Comparison of ENCODE assay signal across 16 cellular contexts in the genomic region with DNA sequence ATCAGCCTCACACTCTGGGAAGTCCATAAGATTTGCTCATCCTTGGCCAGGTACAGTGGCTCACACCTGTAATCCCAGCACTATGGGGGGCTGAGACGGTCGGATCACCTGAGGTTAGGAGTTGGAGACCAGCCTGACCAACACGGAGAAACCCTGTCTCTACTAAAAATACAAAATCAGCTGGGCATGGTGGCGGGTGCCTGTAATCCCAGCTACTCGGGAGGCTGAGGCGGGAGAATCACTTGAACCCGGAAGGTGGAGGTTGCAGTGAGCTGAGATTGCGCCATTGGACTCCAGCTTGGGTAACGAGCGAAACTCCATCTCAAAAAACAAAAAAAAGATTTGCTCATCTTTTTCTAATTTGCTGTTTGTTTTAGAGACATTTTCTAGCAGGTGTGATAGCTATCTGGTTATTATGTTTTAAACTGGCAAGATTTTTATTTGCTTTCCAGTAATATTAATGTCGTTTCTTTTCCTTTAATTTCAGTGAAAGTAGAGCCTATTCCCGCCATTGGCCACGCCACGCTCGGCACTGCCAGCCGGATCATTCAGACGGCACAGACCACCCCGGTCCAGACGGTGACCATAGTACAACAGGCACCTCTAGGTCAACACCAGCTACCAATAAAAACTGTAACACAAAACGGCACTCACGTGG.
DNase-seq lines count a peak whose midpoint lies in the region; ATAC-seq lines count a peak whose summit lies in the region.
"Had no signal": no experiment of that assay in that cellular context is flagged by ENCODE, and none has a peak within 500 bp of the region (broad histone marks: within the 10 kb centered on the region; RNA-seq: fewer than 3 reads in every experiment).

No MANE protein-coding gene starts in this region.

- ATAC-seq in memory B cell (ENCODE audit: low read depth) (no peak), HG03159 (IDR thresholded peaks at IDR 0.05; ENCODE audit: unreplicated experiment) (no peak)
- ATAC-seq: right lobe of liver had no signal

- no peaks in the 10 kb centered on the region for H3K27me3 Mint-ChIP-seq in activated naive CD4-positive, alpha-beta T cell treated with anti-CD3 and anti-CD28 coated beads, Interleukin-2, amount 50 U/mL, for 24 hours
- H3K27me3 Mint-ChIP-seq in memory B cell, result no peaks in the 10 kb centered on the region
- H3K27me3 Mint-ChIP-seq: activated CD4-positive, alpha-beta T cell treated with anti-CD3 and anti-CD28 coated beads, Interleukin-2, amount 10 ng/mL, durations not matched to agents 7 days and 5 days had no signal

- no peak overlapping the region for H3K4me3 Mint-ChIP-seq in activated naive CD4-positive, alpha-beta T cell treated with anti-CD3 and anti-CD28 coated beads, Interleukin-2, amount 50 U/mL, for 24 hours
- no peak overlapping the region for H3K4me3 Mint-ChIP-seq in memory B cell
- H3K4me3 Mint-ChIP-seq: activated CD4-positive, alpha-beta T cell treated with anti-CD3 and anti-CD28 coated beads, Interleukin-2, amount 10 ng/mL, durations not matched to agents 7 days and 5 days; activated T-cell treated with anti-CD3 and anti-CD28 coated beads, Interleukin-2, amount 50 U/mL, for 72 hours had no signal

- H3K9ac ChIP-seq in SK-N-MC (ENCODE audit: insufficient read length) (no peak overlapping the region), subcutaneous abdominal adipose tissue (ENCODE audit: low read length in 5 of 5) (no peak overlapping the region)

- H3K4me1 ChIP-seq in subcutaneous abdominal adipose tissue (ENCODE audit: control insufficient read depth in 5 of 5, insufficient read depth in 5 of 5, low read length in 5 of 5), result peaks cover 0 to 37% (median 29%) of the 10 kb centered on the region in 5 donors
- H3K4me1 ChIP-seq: right lobe of liver had no signal

- H3K9me3 ChIP-seq in SK-N-MC (ENCODE audit: low read depth, low read length) (no peaks in the 10 kb centered on the region), subcutaneous abdominal adipose tissue (ENCODE audit: control insufficient read depth in 5 of 5, low read length in 5 of 5) (no peaks in the 10 kb centered on the region)
- H3K9me3 ChIP-seq: right lobe of liver, SJCRH30, suprapubic skin had no signal

- peak overlapping the region; percentile 77 for H3K27ac Mint-ChIP-seq in activated naive CD4-positive, alpha-beta T cell treated with anti-CD3 and anti-CD28 coated beads, Interleukin-2, amount 50 U/mL, for 24 hours
- peak overlapping the region; percentile 86 for H3K27ac Mint-ChIP-seq in memory B cell
- H3K27ac Mint-ChIP-seq: activated T-cell treated with anti-CD3 and anti-CD28 coated beads, Interleukin-2, amount 50 U/mL, for 72 hours had no signal

- no peaks in the 10 kb centered on the region for H3K27me3 ChIP-seq in subcutaneous abdominal adipose tissue (ENCODE audit: control insufficient read depth in 5 of 5, insufficient read depth in 4 of 5, low read length in 5 of 5)
- H3K27me3 ChIP-seq: right lobe of liver, SJCRH30, suprapubic skin had no signal

- DNase-seq in activated naive CD4-positive, alpha-beta T cell treated with anti-CD3 and anti-CD28 coated beads, Interleukin-2, amount 50 U/mL, for 16 hours, result no peak
- DNase-seq in SK-N-MC (ENCODE audit: low read depth, low spot score), result no peak
- DNase-seq in memory B cell (ENCODE audit: low spot score in 2 of 2), result no peak
- DNase-seq in NCI-H2171 (lab: John Stamatoyannopoulos, UW), result no peak
- DNase-seq in NOMO-1 treated with dmso at 0.1 percent for 144 hours (lab: John Stamatoyannopoulos, UW; ENCODE audit: unreplicated experiment), result no peak
- DNase-seq: activated CD4-positive, alpha-beta T cell treated with anti-CD3 and anti-CD28 coated beads, Interleukin-2, amount 10 ng/mL, durations not matched to agents 7 days and 5 days; DMS153; NCI-H2081; NCI-H510A had no signal

- H3K9me3 Mint-ChIP-seq in activated naive CD4-positive, alpha-beta T cell treated with anti-CD3 and anti-CD28 coated beads, Interleukin-2, amount 50 U/mL, for 24 hours, result no peaks in the 10 kb centered on the region
- H3K9me3 Mint-ChIP-seq in memory B cell, result no peaks in the 10 kb centered on the region
- H3K9me3 Mint-ChIP-seq: activated CD4-positive, alpha-beta T cell treated with anti-CD3 and anti-CD28 coated beads, Interleukin-2, amount 10 ng/mL, durations not matched to agents 7 days and 5 days; activated T-cell treated with anti-CD3 and anti-CD28 coated beads, Interleukin-2, amount 50 U/mL, for 72 hours had no signal

- peaks cover 5% of the 10 kb centered on the region for H3K36me3 Mint-ChIP-seq in activated naive CD4-positive, alpha-beta T cell treated with anti-CD3 and anti-CD28 coated beads, Interleukin-2, amount 50 U/mL, for 24 hours
- H3K36me3 Mint-ChIP-seq in memory B cell, result peaks cover 14% of the 10 kb centered on the region

- H3K36me3 ChIP-seq in SK-N-MC (ENCODE audit: insufficient read depth, low read length) (peaks cover 58% of the 10 kb centered on the region), subcutaneous abdominal adipose tissue (ENCODE audit: control insufficient read depth in 5 of 5, insufficient read depth in 5 of 5, low read length in 5 of 5) (peaks cover 0 to 56% (median 28%) of the 10 kb centered on the region in 5 donors)

- peaks cover 8% of the 10 kb centered on the region for H3K4me1 Mint-ChIP-seq in activated naive CD4-positive, alpha-beta T cell treated with anti-CD3 and anti-CD28 coated beads, Interleukin-2, amount 50 U/mL, for 24 hours
- H3K4me1 Mint-ChIP-seq in memory B cell, result peaks cover 7% of the 10 kb centered on the region

- H3K4me3 ChIP-seq in SK-N-MC (no peak overlapping the region), subcutaneous abdominal adipose tissue (ENCODE audit: low read depth in 1 of 5, low read length in 5 of 5) (no peak overlapping the region)
- H3K4me3 ChIP-seq: right lobe of liver, SJCRH30, suprapubic skin had no signal

- H3K27ac ChIP-seq in SK-N-MC, result peak overlapping the region; percentile 67; the same call in 1 of the 2 replicates
- H3K27ac ChIP-seq in subcutaneous abdominal adipose tissue (ENCODE audit: low read depth, low read length), result peak overlapping the region; percentile 46
- H3K27ac ChIP-seq: right lobe of liver, SJCRH30, suprapubic skin had no signal
